ENCODE assay signal across 8 cellular contexts in genomic region chr13:24683833-24684599, GRCh38. TPM values are rescaled to one million over a fixed set of nuclear protein-coding genes. Genes with fewer than 3 reads are reported as not detected.
A peak's percentile ranks its signal among the peaks of the same experiment; 100 is the strongest.
DNase-seq lines count a peak whose midpoint lies in the region; ATAC-seq and TF ChIP-seq lines count a peak whose summit lies in the region.

No MANE protein-coding gene starts in this region.

- TF ChIP-seq CTCF in right lobe of liver (IDR thresholded peaks at IDR 0.05) = peak; percentile 52 to 92 (median 84)

- intact Hi-C loops in right lobe of liver (cut with DNase I) = no loop called here

- no peaks in the 10 kb centered on the region for H3K9me3 ChIP-seq in right lobe of liver

- peaks cover 15 to 18% of the 10 kb centered on the region in 2 donors for H3K27me3 ChIP-seq in right lobe of liver

- ATAC-seq in GM21737 (IDR thresholded peaks at IDR 0.05; ENCODE audit: unreplicated experiment) = peak; percentile 62
- peak; percentile 88 to 89 (median 88) for ATAC-seq in right lobe of liver

- H3K4me3 ChIP-seq in right lobe of liver = no peak overlapping the region

- 3% methylated on average over 4 of the region's 4 CpGs for WGBS in right lobe of liver (ENCODE audit: insufficient coverage, low coverage, low lambda C conversion rate, missing lambda C conversion rate)

- peak overlapping the region in 1 of 3 donors; percentile 52 for H3K27ac ChIP-seq in right lobe of liver

- peak; percentile 84 for DNase-seq in D341Med (ENCODE audit: low spot score)
- DNase-seq in NCI-H1105 (lab: John Stamatoyannopoulos, UW) = peak; percentile 28
- peak; percentile 42 to 48 for DNase-seq in activated CD4-positive, alpha-beta T cell treated with anti-CD3 and anti-CD28 coated beads for 24 hours (ENCODE audit: low read depth in 2 of 2)
- peak; percentile 19 for DNase-seq in cerebellum (ENCODE audit: low spot score)
- peak; percentile 53 to 64 (median 59) for DNase-seq in right lobe of liver
- peak; percentile 32 for DNase-seq in stimulated activated CD8-positive, alpha-beta memory T cell treated with anti-CD3 and anti-CD28 coated beads, Interleukin-15, amount 100 ng/mL, for 24 hours (ENCODE audit: low read depth)
- no peak for DNase-seq in NCI-H774 (lab: John Stamatoyannopoulos, UW)

- H3K36me3 ChIP-seq in right lobe of liver = no peaks in the 10 kb centered on the region

- no peak for TF ChIP-seq POLR2A in right lobe of liver (IDR thresholded peaks at IDR 0.05)

- H3K4me1 ChIP-seq in right lobe of liver = peaks cover 0 to 21% (median 7%) of the 10 kb centered on the region in 4 donors

RNA-seq across cellular contexts. Expression of gene ATP12A, which starts 3.8 kb away (rescaled TPM):
- total RNA-seq in cerebellum = 0.36 TPM
- total RNA-seq in right lobe of liver = not detected
